Comparison of ENCODE assay signal across 23 cellular contexts in the genomic region with DNA sequence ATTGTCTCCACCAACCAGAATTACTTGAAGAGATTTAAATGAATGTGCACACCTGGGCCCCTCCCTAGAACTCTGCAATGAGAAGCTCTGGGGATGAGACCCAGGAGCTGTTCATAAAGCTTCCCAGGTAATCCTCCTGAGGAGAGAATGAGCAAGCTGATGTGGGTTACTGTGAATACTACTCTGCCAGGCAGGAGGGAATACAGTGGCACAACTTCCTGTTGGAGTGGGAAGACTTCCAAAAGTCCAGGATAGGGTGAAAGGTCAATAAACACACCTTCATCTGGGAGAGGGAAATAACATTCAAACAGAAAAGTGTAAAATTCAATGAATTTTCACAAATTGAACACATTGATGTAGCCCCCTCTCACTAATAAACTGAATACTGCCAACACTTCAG.
"Had no signal": no experiment of that assay in that cellular context is flagged by ENCODE, and none has a peak within 500 bp of the region (broad histone marks: within the 10 kb centered on the region; RNA-seq: fewer than 3 reads in every experiment).

No MANE protein-coding gene starts in this region.

- H3K27ac ChIP-seq: dorsolateral prefrontal cortex, gastrocnemius medialis, hepatocyte, psoas muscle, skin epidermis, thoracic aorta, transverse colon, upper lobe of right lung, uterus had no signal

- H3K9me3 ChIP-seq: gastrocnemius medialis, psoas muscle, thoracic aorta, transverse colon, upper lobe of right lung, uterus had no signal

- H3K36me3 ChIP-seq: gastrocnemius medialis, thoracic aorta, transverse colon, upper lobe of right lung, uterus had no signal

- H3K79me2 ChIP-seq: hepatocyte had no signal

- H3K4me1 ChIP-seq: gastrocnemius medialis, psoas muscle, transverse colon, upper lobe of right lung, uterus had no signal

- H2AFZ ChIP-seq: hepatocyte had no signal

- ATAC-seq: gastrocnemius medialis; left cardiac atrium; naive thymus-derived CD4-positive, alpha-beta T cell; psoas muscle; right cardiac atrium; stimulated activated naive B cell treated with anti-CD40 and anti-IgM and Interleukin-4, amounts not matched to agents 10 μg/mL and 1 μg/mL and 100 μg/mL, for 72 hours; upper lobe of right lung had no signal

- H3K4me2 ChIP-seq: hepatocyte had no signal

- H3K27me3 ChIP-seq: dorsolateral prefrontal cortex, gastrocnemius medialis, hepatocyte, transverse colon, upper lobe of right lung, uterus had no signal

- DNase-seq: dorsolateral prefrontal cortex; effector CD4-positive, alpha-beta T cell; foreskin fibroblast; gastrocnemius medialis; head of caudate nucleus; kidney; left cardiac atrium; mesenchymal stem cell; naive thymus-derived CD4-positive, alpha-beta T cell; nucleus accumbens; posterior cingulate gyrus; psoas muscle; right cardiac atrium; stimulated activated CD4-positive, alpha-beta T cell treated with anti-CD3 and anti-CD28 coated beads, Interleukin-15, amount 100 ng/mL, for 24 hours; stimulated activated CD4-positive, alpha-beta T cell treated with anti-CD3 and anti-CD28 coated beads, Interleukin-2, amount 100 ng/mL, for 48 hours; stimulated activated naive B cell treated with anti-CD40 and anti-IgM and Interleukin-4, amounts not matched to agents 10 μg/mL and 1 μg/mL and 100 μg/mL, for 72 hours; transverse colon; upper lobe of right lung; uterus had no signal

- H3K4me3 ChIP-seq: dorsolateral prefrontal cortex, gastrocnemius medialis, hepatocyte, lung, psoas muscle, skin epidermis, thoracic aorta, transverse colon, upper lobe of right lung, uterus had no signal
